Comparison of ENCODE assay signal across 8 cellular contexts in the genomic region with DNA sequence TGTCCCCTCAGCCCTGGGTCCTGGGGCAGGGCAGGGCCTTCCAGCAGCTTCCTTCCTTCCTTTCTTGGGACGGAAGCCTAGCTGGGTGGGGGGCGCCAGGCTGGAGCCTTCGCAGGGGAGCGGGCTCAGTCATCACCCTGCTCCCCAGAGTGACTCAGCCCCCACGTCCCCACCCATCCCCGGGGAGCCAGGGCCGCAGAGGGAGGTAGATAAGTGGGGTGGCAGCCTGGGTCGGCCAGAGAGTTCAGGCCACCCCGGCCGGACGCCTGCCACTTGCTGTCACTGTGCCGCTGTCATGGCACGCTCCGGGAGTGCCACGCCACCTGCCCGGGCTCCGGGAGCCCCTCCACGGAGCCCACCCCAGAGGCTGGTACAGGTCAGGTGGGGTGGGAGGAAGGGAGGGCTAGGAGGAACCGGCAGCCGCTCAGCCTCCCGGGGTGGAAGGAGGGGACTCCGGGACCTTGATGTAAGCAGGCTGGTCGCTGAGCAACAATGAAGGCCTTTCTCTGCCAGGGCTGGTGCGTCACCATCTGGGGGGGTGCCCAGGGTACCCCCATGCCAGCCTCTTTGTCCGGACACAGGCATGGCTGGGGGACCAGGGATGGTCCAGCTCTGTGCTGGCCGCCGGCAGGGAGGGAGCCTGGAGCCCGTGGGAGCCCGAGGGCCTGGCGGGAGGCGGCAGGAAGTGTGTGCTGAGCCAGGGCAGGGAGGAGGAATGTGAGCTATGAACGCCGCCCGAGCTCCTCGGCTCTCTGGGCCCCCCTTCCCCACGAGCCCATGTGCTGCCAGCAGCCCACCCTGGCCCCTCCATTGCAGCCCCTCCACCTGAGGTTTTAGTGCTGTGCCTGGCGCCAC. TPM values are rescaled to one million over a fixed set of nuclear protein-coding genes. Genes with fewer than 3 reads are reported as not detected.
DNase-seq lines count a peak whose midpoint lies in the region; ATAC-seq, FAIRE-seq and TF ChIP-seq lines count a peak whose summit lies in the region.

No MANE protein-coding gene starts in this region.

- CTCF ChIA-PET in K562 (lab: Yijun Ruan, JAX; ENCODE audit: low intra/inter-chr PET ratio) = no interaction called here

- peaks cover 16 to 87% of the 10 kb centered on the region in 2 experiments for H3K4me1 ChIP-seq in K562 (replicated peaks in 1 of 2; ENCODE audit: control insufficient read depth in 2 of 2, insufficient read depth in 2 of 2, low read length in 2 of 2)

- in situ Hi-C loops in K562 (cut with MboI) = no loop called here

- intact Hi-C loops in K562 (cut with micrococcal nuclease) = no loop called here

- POLR2A ChIA-PET in K562 (lab: Yijun Ruan, JAX) = interaction anchor here (0.7 to 1.1 kb wide), 3 partner anchors 68 to 142 kb away, joined by 3 to 4 read pairs (median 3); a partner anchor contains a TSS

- peaks cover 3% of the 10 kb centered on the region for H3K9me1 ChIP-seq in K562 (ENCODE audit: control insufficient read depth, insufficient read depth, low read length)

- peak overlapping the region; percentile 88 for H3K4me3 Mint-ChIP-seq in HFFc6
- no peak overlapping the region for H3K4me3 Mint-ChIP-seq in stimulated activated effector memory CD8-positive, alpha-beta T cell treated with anti-CD3 and anti-CD28 coated beads, Interleukin-12 subunit alpha, Interleukin-12 subunit beta, amount 100 ng/mL, for 72 hours

- TF ChIP-seq POLR2A in K562 (conservative IDR thresholded peaks at IDR 0.05) = no peak

- H3K4me2 ChIP-seq in K562 (ENCODE audit: insufficient read depth, low read length) = peak overlapping the region; percentile 45

- peak overlapping the region; percentile 41; the same call in 2 of the 3 replicates for H3K27ac ChIP-seq in K562 (ENCODE audit: extremely low read depth, low read depth, low read length)

- no peaks in the 10 kb centered on the region for H3K9me3 ChIP-seq in K562 (replicated peaks; ENCODE audit: control insufficient read depth, insufficient read depth, low read depth, low read length)

- peak overlapping the region; percentile 89 for H3K27ac Mint-ChIP-seq in HFFc6
- no peak overlapping the region for H3K27ac Mint-ChIP-seq in stimulated activated effector memory CD8-positive, alpha-beta T cell treated with anti-CD3 and anti-CD28 coated beads, Interleukin-12 subunit alpha, Interleukin-12 subunit beta, amount 100 ng/mL, for 72 hours

- TF ChIP-seq CTCF in HFFc6 (IDR thresholded peaks at IDR 0.05) (no peak), K562 (IDR thresholded peaks at IDR 0.05 in 2 of 3, conservative IDR thresholded peaks at IDR 0.05 in 1 of 3; ENCODE audit: insufficient read depth in 2 of 3, low read depth in 1 of 3, low read length in 3 of 3) (no peak)

- TF ChIP-seq EP300 in K562 (IDR thresholded peaks at IDR 0.05; ENCODE audit: low read length) = no peak

- no peaks in the 10 kb centered on the region for H3K36me3 Mint-ChIP-seq in HFFc6 (ENCODE audit: low read depth)
- no peaks in the 10 kb centered on the region for H3K36me3 Mint-ChIP-seq in stimulated activated effector memory CD8-positive, alpha-beta T cell treated with anti-CD3 and anti-CD28 coated beads, Interleukin-12 subunit alpha, Interleukin-12 subunit beta, amount 100 ng/mL, for 72 hours

- no peak overlapping the region; the same call in 1 of the 2 replicates for H2AFZ ChIP-seq in K562 (ENCODE audit: low read depth, low read length)

- TF ChIP-seq RAD21 in K562 (CRISPR knock-in tag; conservative IDR thresholded peaks at IDR 0.05 in 1 of 2, IDR thresholded peaks at IDR 0.05 in 1 of 2) = no peak

- DNase-seq in HFFc6 = peak; percentile 76
- peak; percentile 50 to 70 (median 65) for DNase-seq in K562 (ENCODE audit: extremely low read depth in 1 of 4, low spot score in 3 of 4)
- DNase-seq in kidney glomerular epithelial cell (lab: John Stamatoyannopoulos, UW) = peak; percentile 57
- DNase-seq in stimulated activated effector memory CD8-positive, alpha-beta T cell treated with anti-CD3 and anti-CD28 coated beads, Interleukin-12 subunit alpha, Interleukin-12 subunit beta, amount 100 ng/mL, for 72 hours (ENCODE audit: low spot score in 2 of 2) = no peak
- DNase-seq in DMS79 treated with DMSO at 0.1 percent for 48 hours (lab: John Stamatoyannopoulos, UW) = no peak
- DNase-seq in NCI-H128 (lab: John Stamatoyannopoulos, UW; ENCODE audit: unreplicated experiment) = no peak
- DNase-seq in NCI-H1436 treated with DMSO at 0.1 percent for 48 hours (lab: John Stamatoyannopoulos, UW) = no peak

- H3K9me3 Mint-ChIP-seq in HFFc6 = no peaks in the 10 kb centered on the region
- H3K9me3 Mint-ChIP-seq in stimulated activated effector memory CD8-positive, alpha-beta T cell treated with anti-CD3 and anti-CD28 coated beads, Interleukin-12 subunit alpha, Interleukin-12 subunit beta, amount 100 ng/mL, for 72 hours = no peaks in the 10 kb centered on the region

- WGBS in K562 (ENCODE audit: insufficient coverage, low coverage, missing lambda C conversion rate) = 38% methylated on average over 21 of the region's 37 CpGs

- H3K79me2 ChIP-seq in K562 (ENCODE audit: control insufficient read depth, insufficient read depth, low read length) = peaks cover 11% of the 10 kb centered on the region; the same call in 2 of the 3 replicates

- peak; percentile 11 for FAIRE-seq in K562 (lab: Jason Lieb, UNC)

- no peaks in the 10 kb centered on the region for H4K20me1 ChIP-seq in K562 (replicated peaks; ENCODE audit: control insufficient read depth, insufficient read depth, low read length)

- H3K27me3 ChIP-seq in K562 (ENCODE audit: control insufficient read depth in 2 of 2, insufficient read depth in 2 of 2, low read length in 2 of 2) = no peaks in the 10 kb centered on the region

- peak; percentile 49 for ATAC-seq in K562
- peak; percentile 5 for ATAC-seq in stimulated activated effector memory CD8-positive, alpha-beta T cell treated with anti-CD3 and anti-CD28 coated beads, Interleukin-12 subunit alpha, Interleukin-12 subunit beta, amount 100 ng/mL, for 72 hours
- ATAC-seq in GM18909 (IDR thresholded peaks at IDR 0.05; ENCODE audit: poor library complexity, unreplicated experiment) = no peak

- peaks cover 16% of the 10 kb centered on the region; the same call in 1 of the 3 replicates for H3K36me3 ChIP-seq in K562 (ENCODE audit: control insufficient read depth, insufficient read depth, low read length)

- peaks cover 4% of the 10 kb centered on the region; the same call in 1 of the 2 replicates for H3K27me3 Mint-ChIP-seq in HFFc6 (ENCODE audit: insufficient read depth)

- H3K9ac ChIP-seq in K562 (ENCODE audit: insufficient read depth in 1 of 2, low read depth in 2 of 2, low read length in 2 of 2) = peak overlapping the region; percentile 50 to 86; a peak in 3 of 4 replicates

- peak overlapping the region; percentile 23; the same call in 1 of the 2 replicates for H3K4me3 ChIP-seq in K562

- no TSS peak for BruUV-seq in K562 (replicated peaks; lab: Mats Ljungman, UMichigan)

- H3K4me1 Mint-ChIP-seq in HFFc6 (ENCODE audit: low read depth) = peaks cover 27% of the 10 kb centered on the region
- H3K4me1 Mint-ChIP-seq in stimulated activated effector memory CD8-positive, alpha-beta T cell treated with anti-CD3 and anti-CD28 coated beads, Interleukin-12 subunit alpha, Interleukin-12 subunit beta, amount 100 ng/mL, for 72 hours = peaks cover 6% of the 10 kb centered on the region

RNA-seq across cellular contexts. Expression of a gene that starts 6.6 kb away (rescaled TPM):
- 100 to 1,000 TPM; 140 to 177 (median 152) TPM for total RNA-seq in HFFc6 (2021; fragmentation: NEBNext Ultra II Directional; extraction: Animal tissue kit (Norgen Biotek cat#: 25700))
- total RNA-seq in K562 (2011; cell fraction: chromatin; rRNA removed; ENCODE audit: low replicate concordance) = 6.2 and 27.3 TPM in 2 replicates
- 16.4 and 21.7 TPM in 2 replicates for total RNA-seq in K562 (2011; cell fraction: nucleolus; rRNA removed)
- total RNA-seq in K562 (2011; cell fraction: nucleoplasm; rRNA removed) = 7.1 and 12.7 TPM in 2 replicates
- total RNA-seq in K562 (2014; rRNA removed) (23.4 and 34.2 TPM in 2 replicates), K562 (2014; rRNA removed; fragmentation: Illumina TruSeq; extraction: Trizol) (2.0 and 2.6 TPM in 2 replicates), K562 (2015; rRNA removed; fragmentation: Illumina TruSeq; extraction: Trizol) (11.2 and 12.9 TPM in 2 replicates), K562 (2021) (42.0 and 44.1 TPM in 2 replicates)
- polyA plus RNA-seq in K562 (2011; rRNA removed) (12.5 and 16.4 TPM in 2 replicates), K562 (2014; fragmentation: Illumina TruSeq; extraction: Trizol) (8.5 and 24.9 TPM in 2 replicates), K562 (2014; fragmentation: Nextera tagmentation; extraction: Ambion mirVana) (under 1 TPM; 0.15 to 0.38 TPM), K562 (2014; rRNA removed) (29.4 and 29.5 TPM in 2 replicates)
- polyA plus RNA-seq in K562 (2011; cell fraction: cytosol; rRNA removed) = 20.6 and 61.9 TPM in 2 replicates
- polyA plus RNA-seq in K562 (2011; cell fraction: nucleus; rRNA removed) = 19.3 and 38.5 TPM in 2 replicates
- polyA plus RNA-seq in K562 (2012) = 22.8 and 27.9 TPM in 2 replicates
- 2.7 and 6.3 TPM in 2 replicates for polyA minus RNA-seq in K562 (2011; rRNA and poly(A)+ RNA removed)
- polyA minus RNA-seq in K562 (2011; cell fraction: cytosol; rRNA and poly(A)+ RNA removed) = 21.2 and 23.6 TPM in 2 replicates
- 7.3 and 8.8 TPM in 2 replicates for polyA minus RNA-seq in K562 (2011; cell fraction: nucleus; rRNA and poly(A)+ RNA removed)

RNA-seq across cellular contexts. Expression of a gene that starts 13.7 kb away (rescaled TPM):
- total RNA-seq in HFFc6 (2021; fragmentation: NEBNext Ultra II Directional; extraction: Animal tissue kit (Norgen Biotek cat#: 25700)) = 1 to 10 TPM in 4 of 6 experiments, under 1 TPM in 2; 0.57 to 2.1 (median 1.4) TPM
- total RNA-seq in K562 (2011; cell fraction: chromatin; rRNA removed; ENCODE audit: low replicate concordance) = 1.9 TPM in 1 of 2 replicates, not detected in the other
- 7.1 and 10.2 TPM in 2 replicates for total RNA-seq in K562 (2011; cell fraction: nucleolus; rRNA removed)
- 1.8 and 2.1 TPM in 2 replicates for total RNA-seq in K562 (2011; cell fraction: nucleoplasm; rRNA removed)
- total RNA-seq in K562 (2014; rRNA removed) = 2.6 and 4.2 TPM in 2 replicates
- total RNA-seq in K562 (2014; rRNA removed; fragmentation: Illumina TruSeq; extraction: Trizol) = not detected in 2 replicates
- 0.14 and 0.23 TPM in 2 replicates for total RNA-seq in K562 (2015; rRNA removed; fragmentation: Illumina TruSeq; extraction: Trizol)
- 3.1 and 4.6 TPM in 2 replicates for total RNA-seq in K562 (2021)
- 0.31 and 0.32 TPM in 2 replicates for polyA plus RNA-seq in K562 (2011; rRNA removed)
- 0.90 and 6.1 TPM in 2 replicates for polyA plus RNA-seq in K562 (2011; cell fraction: cytosol; rRNA removed)
- 0.66 and 1.5 TPM in 2 replicates for polyA plus RNA-seq in K562 (2011; cell fraction: nucleus; rRNA removed)
- polyA plus RNA-seq in K562 (2012) = 1.6 and 1.8 TPM in 2 replicates
- polyA plus RNA-seq in K562 (2014; fragmentation: Illumina TruSeq; extraction: Trizol) = not detected in 2 replicates
- polyA plus RNA-seq in K562 (2014; fragmentation: Nextera tagmentation; extraction: Ambion mirVana) = not detected
- polyA plus RNA-seq in K562 (2014; rRNA removed) = 0.85 and 4.0 TPM in 2 replicates
- polyA minus RNA-seq in K562 (2011; rRNA and poly(A)+ RNA removed) = not detected in 2 replicates
- polyA minus RNA-seq in K562 (2011; cell fraction: cytosol; rRNA and poly(A)+ RNA removed) = 1.4 and 2.0 TPM in 2 replicates
- polyA minus RNA-seq in K562 (2011; cell fraction: nucleus; rRNA and poly(A)+ RNA removed) = 0.67 and 1.3 TPM in 2 replicates

RNA-seq across cellular contexts. Expression of a gene that starts 14.3 kb away (rescaled TPM):
- 10 to 100 TPM; 23.7 to 31.5 (median 26.4) TPM for total RNA-seq in HFFc6 (2021; fragmentation: NEBNext Ultra II Directional; extraction: Animal tissue kit (Norgen Biotek cat#: 25700))
- 7.3 and 19.8 TPM in 2 replicates for total RNA-seq in K562 (2011; cell fraction: chromatin; rRNA removed; ENCODE audit: low replicate concordance)
- 25.7 and 29.0 TPM in 2 replicates for total RNA-seq in K562 (2011; cell fraction: nucleolus; rRNA removed)
- total RNA-seq in K562 (2011; cell fraction: nucleoplasm; rRNA removed) = 12.0 and 20.0 TPM in 2 replicates
- total RNA-seq in K562 (2014; rRNA removed) (58.8 and 76.7 TPM in 2 replicates), K562 (2014; rRNA removed; fragmentation: Illumina TruSeq; extraction: Trizol) (3.6 and 6.7 TPM in 2 replicates), K562 (2015; rRNA removed; fragmentation: Illumina TruSeq; extraction: Trizol) (27.9 and 30.6 TPM in 2 replicates), K562 (2021) (43.5 and 54.2 TPM in 2 replicates)
- polyA plus RNA-seq in K562 (2011; rRNA removed) (17.6 and 27.0 TPM in 2 replicates), K562 (2014; fragmentation: Illumina TruSeq; extraction: Trizol) (11.4 and 20.2 TPM in 2 replicates), K562 (2014; fragmentation: Nextera tagmentation; extraction: Ambion mirVana) (1 to 10 TPM; 1.1 to 4.7 TPM), K562 (2014; rRNA removed) (45.0 and 52.8 TPM in 2 replicates)
- polyA plus RNA-seq in K562 (2011; cell fraction: cytosol; rRNA removed) = 49.2 and 100 TPM in 2 replicates
- 20.3 and 30.8 TPM in 2 replicates for polyA plus RNA-seq in K562 (2011; cell fraction: nucleus; rRNA removed)
- 27.8 and 29.2 TPM in 2 replicates for polyA plus RNA-seq in K562 (2012)
- polyA minus RNA-seq in K562 (2011; rRNA and poly(A)+ RNA removed) = 5.4 and 8.8 TPM in 2 replicates
- 14.4 and 19.7 TPM in 2 replicates for polyA minus RNA-seq in K562 (2011; cell fraction: cytosol; rRNA and poly(A)+ RNA removed)
- 7.1 TPM in 2 replicates for polyA minus RNA-seq in K562 (2011; cell fraction: nucleus; rRNA and poly(A)+ RNA removed)

RNA-seq across cellular contexts. Expression of a gene that starts 14.5 kb away (rescaled TPM):
- 10 to 100 TPM; 72.0 to 88.3 (median 83.2) TPM for total RNA-seq in HFFc6 (2021; fragmentation: NEBNext Ultra II Directional; extraction: Animal tissue kit (Norgen Biotek cat#: 25700))
- 274 and 710 TPM in 2 replicates for total RNA-seq in K562 (2011; cell fraction: chromatin; rRNA removed; ENCODE audit: low replicate concordance)
- total RNA-seq in K562 (2011; cell fraction: nucleolus; rRNA removed) = 311 and 338 TPM in 2 replicates
- 244 and 254 TPM in 2 replicates for total RNA-seq in K562 (2011; cell fraction: nucleoplasm; rRNA removed)
- 20.3 and 28.1 TPM in 2 replicates for total RNA-seq in K562 (2014; rRNA removed)
- total RNA-seq in K562 (2014; rRNA removed; fragmentation: Illumina TruSeq; extraction: Trizol) = 15.0 and 20.1 TPM in 2 replicates
- 16.6 and 19.6 TPM in 2 replicates for total RNA-seq in K562 (2015; rRNA removed; fragmentation: Illumina TruSeq; extraction: Trizol)
- 65.8 and 68.1 TPM in 2 replicates for total RNA-seq in K562 (2021)
- 15.5 and 35.5 TPM in 2 replicates for polyA plus RNA-seq in K562 (2011; rRNA removed)
- 21.9 and 33.6 TPM in 2 replicates for polyA plus RNA-seq in K562 (2011; cell fraction: cytosol; rRNA removed)
- polyA plus RNA-seq in K562 (2011; cell fraction: nucleus; rRNA removed) = 157 and 220 TPM in 2 replicates
- polyA plus RNA-seq in K562 (2012) = 46.9 and 75.1 TPM in 2 replicates
- polyA plus RNA-seq in K562 (2014; fragmentation: Illumina TruSeq; extraction: Trizol) = 27.8 and 35.8 TPM in 2 replicates
- 1 to 10 TPM; 1.3 to 2.3 TPM for polyA plus RNA-seq in K562 (2014; fragmentation: Nextera tagmentation; extraction: Ambion mirVana)
- polyA plus RNA-seq in K562 (2014; rRNA removed) = 32.0 and 35.2 TPM in 2 replicates
- polyA minus RNA-seq in K562 (2011; rRNA and poly(A)+ RNA removed) = 41.8 and 43.8 TPM in 2 replicates
- polyA minus RNA-seq in K562 (2011; cell fraction: cytosol; rRNA and poly(A)+ RNA removed) = 49.2 and 80.8 TPM in 2 replicates
- polyA minus RNA-seq in K562 (2011; cell fraction: nucleus; rRNA and poly(A)+ RNA removed) = 48.9 and 58.8 TPM in 2 replicates

RNA-seq across cellular contexts. Expression of a gene that starts 23.7 kb away (rescaled TPM):
- total RNA-seq in HFFc6 (2021; fragmentation: NEBNext Ultra II Directional; extraction: Animal tissue kit (Norgen Biotek cat#: 25700)) = 10 to 100 TPM; 37.1 to 48.1 (median 40.7) TPM
- total RNA-seq in K562 (2011; cell fraction: chromatin; rRNA removed; ENCODE audit: low replicate concordance) = 32.9 and 115 TPM in 2 replicates
- total RNA-seq in K562 (2011; cell fraction: nucleolus; rRNA removed) = 90.6 and 99.4 TPM in 2 replicates
- 37.9 and 42.6 TPM in 2 replicates for total RNA-seq in K562 (2011; cell fraction: nucleoplasm; rRNA removed)
- total RNA-seq in K562 (2014; rRNA removed) (39.7 and 50.2 TPM in 2 replicates), K562 (2014; rRNA removed; fragmentation: Illumina TruSeq; extraction: Trizol) (9.7 and 11.1 TPM in 2 replicates), K562 (2015; rRNA removed; fragmentation: Illumina TruSeq; extraction: Trizol) (29.6 and 33.6 TPM in 2 replicates), K562 (2021) (114 and 115 TPM in 2 replicates)
- polyA plus RNA-seq in K562 (2011; rRNA removed) (17.1 and 28.0 TPM in 2 replicates), K562 (2014; fragmentation: Illumina TruSeq; extraction: Trizol) (30.3 and 61.9 TPM in 2 replicates), K562 (2014; fragmentation: Nextera tagmentation; extraction: Ambion mirVana) (under 1 TPM; 0.11 to 0.39 TPM), K562 (2014; rRNA removed) (77.4 and 97.5 TPM in 2 replicates)
- polyA plus RNA-seq in K562 (2011; cell fraction: cytosol; rRNA removed) = 35.0 and 75.6 TPM in 2 replicates
- polyA plus RNA-seq in K562 (2011; cell fraction: nucleus; rRNA removed) = 103 and 165 TPM in 2 replicates
- polyA plus RNA-seq in K562 (2012) = 40.3 and 76.1 TPM in 2 replicates
- polyA minus RNA-seq in K562 (2011; rRNA and poly(A)+ RNA removed) = 6.6 and 10.0 TPM in 2 replicates
- 41.5 and 59.8 TPM in 2 replicates for polyA minus RNA-seq in K562 (2011; cell fraction: cytosol; rRNA and poly(A)+ RNA removed)
- 23.7 and 27.3 TPM in 2 replicates for polyA minus RNA-seq in K562 (2011; cell fraction: nucleus; rRNA and poly(A)+ RNA removed)

Comparison
In these comparisons a context has a peak if more than half of its experiments do, and no peak if none do; other contexts are left out.
1. DNase-seq: peak in HFFc6 (single experiment), K562 (4 of 4) and kidney glomerular epithelial cell (single experiment); none in stimulated activated effector memory CD8-positive, alpha-beta T cell treated with anti-CD3 and anti-CD28 coated beads, Interleukin-12 subunit alpha, Interleukin-12 subunit beta, amount 100 ng/mL, for 72 hours (0 of 2), DMS79 treated with DMSO at 0.1 percent for 48 hours (single experiment), NCI-H128 (single experiment) and NCI-H1436 treated with DMSO at 0.1 percent for 48 hours (single experiment).